20 cellular contexts compared by ENCODE assay signal in the genomic region with DNA sequence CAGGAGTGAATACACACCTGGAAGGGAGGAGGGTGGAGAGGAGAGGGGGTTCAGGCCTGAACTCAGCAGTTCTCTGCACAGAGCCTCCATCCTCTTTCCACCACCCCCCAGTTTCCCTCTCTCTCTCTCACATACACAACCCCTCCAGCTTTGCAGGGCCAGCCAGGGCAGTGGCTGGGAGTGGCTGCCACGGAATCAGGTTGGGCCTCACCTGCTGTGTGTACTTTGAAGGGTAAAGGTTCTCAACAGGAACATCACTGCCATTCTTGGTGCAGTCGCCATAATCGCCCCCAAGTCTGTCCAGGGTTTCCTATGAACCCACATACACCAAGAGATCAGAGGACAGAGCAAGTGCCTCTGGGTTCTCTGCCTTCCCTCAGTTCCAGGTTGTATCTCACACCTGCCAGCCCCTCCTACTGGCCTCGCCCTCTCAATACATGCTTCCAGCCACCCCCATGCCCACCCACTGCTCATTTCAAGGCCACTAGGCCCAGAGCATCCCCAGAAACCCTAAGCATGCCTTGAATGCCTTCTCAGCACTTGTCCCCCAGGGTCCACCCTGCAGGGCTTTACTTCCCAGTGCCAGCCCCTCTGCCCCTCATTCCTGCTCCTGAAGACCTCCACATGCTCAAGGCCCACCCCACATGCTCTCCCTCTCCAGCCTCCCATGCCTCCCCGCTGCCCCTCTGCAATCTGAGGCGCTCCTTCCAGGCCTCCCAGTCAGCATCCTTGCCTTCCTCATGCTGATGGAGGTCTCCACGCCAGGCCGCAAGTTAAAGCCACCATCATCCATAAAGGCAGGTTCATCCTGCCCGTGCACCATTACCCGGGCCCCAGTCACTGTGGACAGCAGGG. TPM values are rescaled to one million over a fixed set of nuclear protein-coding genes. Genes with fewer than 3 reads are reported as not detected.
DNase-seq lines count a peak whose midpoint lies in the region; ATAC-seq, FAIRE-seq and TF ChIP-seq lines count a peak whose summit lies in the region.
"Had no signal": no experiment of that assay in that cellular context is flagged by ENCODE, and none has a peak within 500 bp of the region (broad histone marks: within the 10 kb centered on the region; RNA-seq: fewer than 3 reads in every experiment).

No MANE protein-coding gene starts in this region.

- no TSS peak for BruUV-seq in HepG2 (replicated peaks; lab: Mats Ljungman, UMichigan)

- H3K27ac ChIP-seq in HepG2 (ENCODE audit: extremely low read length, insufficient read depth, low read length) (no peak overlapping the region), right lobe of liver (no peak overlapping the region)

- ATAC-seq in HepG2: peak; percentile 15; the same call in 2 of the 3 replicates
- no peak for ATAC-seq in right lobe of liver
- peak; percentile 32 for ATAC-seq in WTC11
- peak; percentile 28 for ATAC-seq in mucosa of descending colon
- ATAC-seq: A549 had no signal

- no peaks in the 10 kb centered on the region for H4K20me1 ChIP-seq in HepG2 (ENCODE audit: insufficient read depth, low read length)

- no peaks in the 10 kb centered on the region for H3K27me3 Mint-ChIP-seq in WTC11 (ENCODE audit: low read depth)
- H3K27me3 Mint-ChIP-seq in activated CD4-positive, alpha-beta memory T cell treated with anti-CD3 and anti-CD28 coated beads for 36 hours: no peaks in the 10 kb centered on the region
- H3K27me3 Mint-ChIP-seq in activated CD4-positive, alpha-beta T cell treated with anti-CD3 and anti-CD28 coated beads, Interleukin-2, amount 10 ng/mL, durations not matched to agents 7 days and 5 days: peaks cover 12% of the 10 kb centered on the region

- intact Hi-C loops in HepG2 (cut with micrococcal nuclease; ENCODE audit: unreplicated experiment): no loop called here
- intact Hi-C loops in right lobe of liver (cut with DNase I): no loop called here
- intact Hi-C loops in mucosa of descending colon (cut with DNase I, micrococcal nuclease): no loop called here
- intact Hi-C loops in activated CD4-positive, alpha-beta memory T cell treated with anti-CD3 and anti-CD28 coated beads for 36 hours (cut with micrococcal nuclease): no loop called here

- H3K4me3 ChIP-seq in HepG2 (replicated peaks in 1 of 3; ENCODE audit: insufficient read depth in 1 of 3, low read depth in 2 of 3, low read length in 3 of 3) (no peak overlapping the region), right lobe of liver (no peak overlapping the region), mucosa of descending colon (no peak overlapping the region)
- H3K4me3 ChIP-seq: A549 had no signal

- POLR2A ChIA-PET in HepG2 (lab: Yijun Ruan, JAX) (interaction anchor here (1.0 to 2.2 kb wide), 6 partner anchors 9 to 29 kb away, joined by 3 to 17 read pairs (median 6); a partner anchor contains a TSS), WTC11 (lab: Charles Lee) (interaction anchor here (1.0 to 2.2 kb wide), 4 partner anchors 13 to 116 kb away, joined by 7 to 14 read pairs (median 8); a partner anchor contains a TSS)
- POLR2A ChIA-PET in activated CD4-positive, alpha-beta memory T cell treated with anti-CD3 and anti-CD28 coated beads for 36 hours (lab: Charles Lee): no interaction called here
- POLR2A ChIA-PET in activated CD4-positive, alpha-beta T cell treated with anti-CD3 and anti-CD28 coated beads, Interleukin-2, amount 10 ng/mL, durations not matched to agents 7 days and 5 days (lab: Charles Lee): no interaction called here

- in situ Hi-C loops in HepG2 (cut with HindIII; ENCODE audit: extremely low pct_ligation_motif_present, low pct_unique_long_range_greater_than_20kb): no loop called here

- no peak for TF ChIP-seq RAD21 in HepG2 (CRISPR knock-in tag; IDR thresholded peaks at IDR 0.05)

- H2AFZ ChIP-seq in HepG2 (ENCODE audit: low read length): no peak overlapping the region

- peaks cover 49% of the 10 kb centered on the region for H3K4me1 ChIP-seq in HepG2 (ENCODE audit: insufficient read depth, low read length)
- peaks cover 0 to 20% (median 5%) of the 10 kb centered on the region in 4 donors for H3K4me1 ChIP-seq in right lobe of liver
- H3K4me1 ChIP-seq in mucosa of descending colon (ENCODE audit: low read depth): no peaks in the 10 kb centered on the region
- H3K4me1 ChIP-seq: A549 had no signal

- H3K27me3 ChIP-seq in HepG2 (ENCODE audit: control insufficient read depth in 1 of 2, insufficient read depth in 2 of 2, low read length in 2 of 2): no peaks in the 10 kb centered on the region
- H3K27me3 ChIP-seq in right lobe of liver: no peaks in the 10 kb centered on the region

- WGBS in HepG2 (ENCODE audit: low lambda C conversion rate): 91% methylated on average over 8 of the region's 10 CpGs
- WGBS in right lobe of liver (ENCODE audit: insufficient coverage, low coverage, low lambda C conversion rate, missing lambda C conversion rate): 88% methylated on average over 7 of the region's 10 CpGs

- H3K9me3 Mint-ChIP-seq in WTC11: no peaks in the 10 kb centered on the region
- no peaks in the 10 kb centered on the region for H3K9me3 Mint-ChIP-seq in activated CD4-positive, alpha-beta memory T cell treated with anti-CD3 and anti-CD28 coated beads for 36 hours
- H3K9me3 Mint-ChIP-seq in activated CD4-positive, alpha-beta T cell treated with anti-CD3 and anti-CD28 coated beads, Interleukin-2, amount 10 ng/mL, durations not matched to agents 7 days and 5 days: no peaks in the 10 kb centered on the region

- H3K27ac Mint-ChIP-seq in WTC11: peak overlapping the region; percentile 78
- H3K27ac Mint-ChIP-seq in activated CD4-positive, alpha-beta memory T cell treated with anti-CD3 and anti-CD28 coated beads for 36 hours: no peak overlapping the region
- H3K27ac Mint-ChIP-seq in activated CD4-positive, alpha-beta T cell treated with anti-CD3 and anti-CD28 coated beads, Interleukin-2, amount 10 ng/mL, durations not matched to agents 7 days and 5 days: no peak overlapping the region

- H3K36me3 Mint-ChIP-seq in WTC11: peaks cover 42% of the 10 kb centered on the region
- no peaks in the 10 kb centered on the region for H3K36me3 Mint-ChIP-seq in activated CD4-positive, alpha-beta memory T cell treated with anti-CD3 and anti-CD28 coated beads for 36 hours
- H3K36me3 Mint-ChIP-seq in activated CD4-positive, alpha-beta T cell treated with anti-CD3 and anti-CD28 coated beads, Interleukin-2, amount 10 ng/mL, durations not matched to agents 7 days and 5 days (ENCODE audit: low read depth): no peaks in the 10 kb centered on the region
- H3K36me3 Mint-ChIP-seq: CD4-positive, CD25-positive, alpha-beta regulatory T cell had no signal

- H3K9ac ChIP-seq in HepG2 (ENCODE audit: insufficient read depth, low read depth, low read length): no peak overlapping the region

- TF ChIP-seq POLR2A in HepG2 (IDR thresholded peaks at IDR 0.05; ENCODE audit: insufficient read depth in 1 of 2, low read depth in 2 of 2, low read length in 2 of 2) (no peak), right lobe of liver (IDR thresholded peaks at IDR 0.05) (no peak)

- H3K79me2 ChIP-seq in HepG2 (ENCODE audit: insufficient read depth, low read length): no peaks in the 10 kb centered on the region

- H3K4me2 ChIP-seq in HepG2 (ENCODE audit: low read depth, low read length): no peak overlapping the region
- H3K4me2 ChIP-seq: A549 had no signal

- H3K4me1 Mint-ChIP-seq in WTC11: peaks cover 25% of the 10 kb centered on the region
- no peaks in the 10 kb centered on the region for H3K4me1 Mint-ChIP-seq in activated CD4-positive, alpha-beta memory T cell treated with anti-CD3 and anti-CD28 coated beads for 36 hours (ENCODE audit: low read depth)
- peaks cover 3% of the 10 kb centered on the region for H3K4me1 Mint-ChIP-seq in activated CD4-positive, alpha-beta T cell treated with anti-CD3 and anti-CD28 coated beads, Interleukin-2, amount 10 ng/mL, durations not matched to agents 7 days and 5 days

- no peaks in the 10 kb centered on the region for H3K36me3 ChIP-seq in HepG2 (replicated peaks in 1 of 2; ENCODE audit: control insufficient read depth in 1 of 2, insufficient read depth in 2 of 2, low read length in 2 of 2)
- H3K36me3 ChIP-seq in right lobe of liver: no peaks in the 10 kb centered on the region
- no peaks in the 10 kb centered on the region for H3K36me3 ChIP-seq in mucosa of descending colon (ENCODE audit: low read depth)

- TF ChIP-seq CTCF in HepG2 (CRISPR knock-in tag; IDR thresholded peaks at IDR 0.05): no peak
- no peak for TF ChIP-seq CTCF in right lobe of liver (IDR thresholded peaks at IDR 0.05)
- TF ChIP-seq CTCF in WTC11 (IDR thresholded peaks at IDR 0.05): no peak
- no peak for TF ChIP-seq CTCF in mucosa of descending colon (IDR thresholded peaks at IDR 0.05)

- H3K9me3 ChIP-seq in HepG2 (ENCODE audit: low read length) (no peaks in the 10 kb centered on the region), right lobe of liver (no peaks in the 10 kb centered on the region), mucosa of descending colon (no peaks in the 10 kb centered on the region)
- H3K9me3 ChIP-seq: A549, Caco-2 had no signal

- no peak for FAIRE-seq in HepG2 (lab: Jason Lieb, UNC)
- FAIRE-seq: A549, GM19239 had no signal

- no peak overlapping the region for H3K4me3 Mint-ChIP-seq in WTC11
- no peak overlapping the region for H3K4me3 Mint-ChIP-seq in activated CD4-positive, alpha-beta memory T cell treated with anti-CD3 and anti-CD28 coated beads for 36 hours
- no peak overlapping the region for H3K4me3 Mint-ChIP-seq in activated CD4-positive, alpha-beta T cell treated with anti-CD3 and anti-CD28 coated beads, Interleukin-2, amount 10 ng/mL, durations not matched to agents 7 days and 5 days
- H3K4me3 Mint-ChIP-seq: CD4-positive, CD25-positive, alpha-beta regulatory T cell had no signal

- TF ChIP-seq EP300 in HepG2 (IDR thresholded peaks at IDR 0.05; ENCODE audit: low read depth in 2 of 2, low read length in 2 of 2) (no peak), HepG2 (CRISPR knock-in tag; IDR thresholded peaks at IDR 0.05; ENCODE audit: borderline replicate concordance) (no peak)

- CTCF ChIA-PET in HepG2 (lab: Yijun Ruan, JAX; ENCODE audit: low intra/inter-chr PET ratio, low total read pairs) (no interaction called here), WTC11 (lab: Charles Lee) (interaction anchor here (0.6 to 5.6 kb wide), 29 partner anchors 9 to 268 kb away, joined by 3 to 68 read pairs (median 5); a partner anchor contains a TSS)
- CTCF ChIA-PET in activated CD4-positive, alpha-beta memory T cell treated with anti-CD3 and anti-CD28 coated beads for 36 hours (lab: Charles Lee): no interaction called here
- CTCF ChIA-PET in activated CD4-positive, alpha-beta T cell treated with anti-CD3 and anti-CD28 coated beads, Interleukin-2, amount 10 ng/mL, durations not matched to agents 7 days and 5 days (lab: Charles Lee): interaction anchor here (2.0 to 2.3 kb wide), 3 partner anchors 9 to 15 kb away, joined by 7 to 9 read pairs (median 7); no protein-coding TSS in a partner anchor

- no peak for DNase-seq in HepG2 (ENCODE audit: low spot score)
- DNase-seq in right lobe of liver: no peak
- DNase-seq in WTC11 (ENCODE audit: low spot score): no peak
- DNase-seq in mucosa of descending colon: peak in 1 of 3 donors; percentile 41
- DNase-seq in activated CD4-positive, alpha-beta memory T cell treated with anti-CD3 and anti-CD28 coated beads for 36 hours: no peak
- DNase-seq in activated CD4-positive, alpha-beta T cell treated with anti-CD3 and anti-CD28 coated beads for 4 hours: no peak
- no peak for DNase-seq in activated CD4-positive, alpha-beta T cell treated with anti-CD3 and anti-CD28 coated beads, Interleukin-2, amount 10 ng/mL, durations not matched to agents 7 days and 5 days
- DNase-seq in LoVo (ENCODE audit: low spot score): no peak
- DNase-seq: CD4-positive, CD25-positive, alpha-beta regulatory T cell; EL; KG1; NCI-H1048; NCI-H1436 treated with DMSO at 0.1 percent for 48 hours; NCI-H2081; NCI-H748 treated with DMSO at 0.1 percent for 48 hours; RPMI8226 had no signal

RNA-seq across cellular contexts. Expression of a gene that starts 12.9 kb away (rescaled TPM):
- total RNA-seq in HepG2 (2016; rRNA removed; fragmentation: Illumina TruSeq; extraction: Trizol): 21.9 and 41.5 TPM in 2 replicates
- 16.3 and 18.0 TPM in 2 replicates for total RNA-seq in HepG2 (2016; cell fraction: cytosol; rRNA removed; fragmentation: Illumina TruSeq; extraction: Trizol; ENCODE audit: low read depth)
- 28.8 and 36.5 TPM in 2 replicates for total RNA-seq in HepG2 (2016; cell fraction: insoluble cytoplasmic fraction; rRNA removed; fragmentation: Illumina TruSeq; extraction: Trizol)
- 19.8 and 22.3 TPM in 2 replicates for total RNA-seq in HepG2 (2016; cell fraction: membrane; rRNA removed; fragmentation: Illumina TruSeq; extraction: Trizol)
- 36.8 and 40.7 TPM in 2 replicates for total RNA-seq in HepG2 (2016; cell fraction: nucleus; rRNA removed; fragmentation: Illumina TruSeq; extraction: Trizol)
- polyA plus RNA-seq in HepG2 (2011; rRNA removed): 41.4 and 61.2 TPM in 2 replicates
- polyA plus RNA-seq in HepG2 (2011; cell fraction: cytosol; rRNA removed): 53.0 and 53.4 TPM in 2 replicates
- 67.2 and 67.4 TPM in 2 replicates for polyA plus RNA-seq in HepG2 (2011; cell fraction: nucleus; rRNA removed)
- 40.9 and 56.2 TPM in 2 replicates for polyA plus RNA-seq in HepG2 (2012)
- 5.2 and 6.8 TPM in 2 replicates for polyA plus RNA-seq in HepG2 (2016; cell fraction: cytosol; fragmentation: Illumina TruSeq; extraction: Trizol; ENCODE audit: low read depth)
- 31.8 and 38.4 TPM in 2 replicates for polyA plus RNA-seq in HepG2 (2016; cell fraction: insoluble cytoplasmic fraction; fragmentation: Illumina TruSeq; extraction: Trizol; ENCODE audit: low read depth)
- polyA plus RNA-seq in HepG2 (2016; cell fraction: membrane; fragmentation: Illumina TruSeq; extraction: Trizol; ENCODE audit: low read depth): 14.3 and 15.5 TPM in 2 replicates
- 75.7 and 99.5 TPM in 2 replicates for polyA plus RNA-seq in HepG2 (2016; cell fraction: nucleus; fragmentation: Illumina TruSeq; extraction: Trizol; ENCODE audit: insufficient read depth, low read depth)
- 88.8 and 131 TPM in 2 replicates for polyA minus RNA-seq in HepG2 (2011; rRNA and poly(A)+ RNA removed; ENCODE audit: low replicate concordance)
- 52.9 and 68.3 TPM in 2 replicates for polyA minus RNA-seq in HepG2 (2011; cell fraction: cytosol; rRNA and poly(A)+ RNA removed)
- 54.3 and 80.4 TPM in 2 replicates for polyA minus RNA-seq in HepG2 (2011; cell fraction: nucleus; rRNA and poly(A)+ RNA removed)
- 100 to 1,000 TPM in 4 of 6 experiments, 10 to 100 TPM in 2; 70.6 to 199 (median 117) TPM for total RNA-seq in right lobe of liver
- total RNA-seq in WTC11 (2021): 32.3 to 44.1 TPM (median 32.4 TPM) in 3 replicates
- 100 to 1,000 TPM; 166 to 237 (median 211) TPM for total RNA-seq in mucosa of descending colon
- total RNA-seq in activated CD4-positive, alpha-beta memory T cell treated with anti-CD3 and anti-CD28 coated beads for 36 hours: 10 to 100 TPM; 47.5 to 49.6 TPM
- 10 to 100 TPM; 59.3 to 64.4 TPM for total RNA-seq in activated CD4-positive, alpha-beta T cell treated with anti-CD3 and anti-CD28 coated beads, Interleukin-2, amount 10 ng/mL, durations not matched to agents 7 days and 5 days

RNA-seq across cellular contexts. Expression of a gene that starts 20.6 kb away (rescaled TPM):
- total RNA-seq in HepG2 (2016; rRNA removed; fragmentation: Illumina TruSeq; extraction: Trizol) (0.63 and 1.5 TPM in 2 replicates), right lobe of liver (1 to 10 TPM; 2.1 to 9.5 (median 6.0) TPM), WTC11 (2021) (97.6 to 108 TPM (median 100 TPM) in 3 replicates), mucosa of descending colon (100 to 1,000 TPM; 130 to 402 (median 386) TPM)
- 0.71 and 1.2 TPM in 2 replicates for total RNA-seq in HepG2 (2016; cell fraction: cytosol; rRNA removed; fragmentation: Illumina TruSeq; extraction: Trizol; ENCODE audit: low read depth)
- 0.71 and 1.6 TPM in 2 replicates for total RNA-seq in HepG2 (2016; cell fraction: insoluble cytoplasmic fraction; rRNA removed; fragmentation: Illumina TruSeq; extraction: Trizol)
- total RNA-seq in HepG2 (2016; cell fraction: membrane; rRNA removed; fragmentation: Illumina TruSeq; extraction: Trizol): 0.72 and 0.87 TPM in 2 replicates
- total RNA-seq in HepG2 (2016; cell fraction: nucleus; rRNA removed; fragmentation: Illumina TruSeq; extraction: Trizol): 1.8 and 5.0 TPM in 2 replicates
- 14.6 and 32.8 TPM in 2 replicates for polyA plus RNA-seq in HepG2 (2011; rRNA removed)
- 6.1 and 12.5 TPM in 2 replicates for polyA plus RNA-seq in HepG2 (2011; cell fraction: cytosol; rRNA removed)
- 24.9 and 39.4 TPM in 2 replicates for polyA plus RNA-seq in HepG2 (2011; cell fraction: nucleus; rRNA removed)
- 17.5 and 19.3 TPM in 2 replicates for polyA plus RNA-seq in HepG2 (2012)
- 0.22 and 0.41 TPM in 2 replicates for polyA plus RNA-seq in HepG2 (2016; cell fraction: cytosol; fragmentation: Illumina TruSeq; extraction: Trizol; ENCODE audit: low read depth)
- 1.0 and 1.6 TPM in 2 replicates for polyA plus RNA-seq in HepG2 (2016; cell fraction: insoluble cytoplasmic fraction; fragmentation: Illumina TruSeq; extraction: Trizol; ENCODE audit: low read depth)
- 0.66 and 1.1 TPM in 2 replicates for polyA plus RNA-seq in HepG2 (2016; cell fraction: membrane; fragmentation: Illumina TruSeq; extraction: Trizol; ENCODE audit: low read depth)
- polyA plus RNA-seq in HepG2 (2016; cell fraction: nucleus; fragmentation: Illumina TruSeq; extraction: Trizol; ENCODE audit: insufficient read depth, low read depth): 4.0 and 5.1 TPM in 2 replicates
- polyA minus RNA-seq in HepG2 (2011; rRNA and poly(A)+ RNA removed; ENCODE audit: low replicate concordance): 9.5 and 30.0 TPM in 2 replicates
- polyA minus RNA-seq in HepG2 (2011; cell fraction: cytosol; rRNA and poly(A)+ RNA removed): 5.9 and 14.3 TPM in 2 replicates
- 10.9 and 24.2 TPM in 2 replicates for polyA minus RNA-seq in HepG2 (2011; cell fraction: nucleus; rRNA and poly(A)+ RNA removed)
- under 1 TPM; 0.17 to 0.26 TPM for total RNA-seq in activated CD4-positive, alpha-beta memory T cell treated with anti-CD3 and anti-CD28 coated beads for 36 hours
- total RNA-seq in activated CD4-positive, alpha-beta T cell treated with anti-CD3 and anti-CD28 coated beads, Interleukin-2, amount 10 ng/mL, durations not matched to agents 7 days and 5 days: under 1 TPM; 0.54 to 0.67 TPM

RNA-seq across cellular contexts. Expression of a gene that starts 29.2 kb away (rescaled TPM):
- 12.1 and 34.8 TPM in 2 replicates for total RNA-seq in HepG2 (2016; rRNA removed; fragmentation: Illumina TruSeq; extraction: Trizol)
- total RNA-seq in HepG2 (2016; cell fraction: cytosol; rRNA removed; fragmentation: Illumina TruSeq; extraction: Trizol; ENCODE audit: low read depth): 24.4 and 24.5 TPM in 2 replicates
- total RNA-seq in HepG2 (2016; cell fraction: insoluble cytoplasmic fraction; rRNA removed; fragmentation: Illumina TruSeq; extraction: Trizol): 11.6 and 40.0 TPM in 2 replicates
- 34.7 and 35.3 TPM in 2 replicates for total RNA-seq in HepG2 (2016; cell fraction: membrane; rRNA removed; fragmentation: Illumina TruSeq; extraction: Trizol)
- total RNA-seq in HepG2 (2016; cell fraction: nucleus; rRNA removed; fragmentation: Illumina TruSeq; extraction: Trizol): 39.7 and 43.6 TPM in 2 replicates
- 31.4 and 39.0 TPM in 2 replicates for polyA plus RNA-seq in HepG2 (2011; rRNA removed)
- polyA plus RNA-seq in HepG2 (2011; cell fraction: cytosol; rRNA removed): 23.7 and 29.3 TPM in 2 replicates
- 82.9 and 92.1 TPM in 2 replicates for polyA plus RNA-seq in HepG2 (2011; cell fraction: nucleus; rRNA removed)
- 25.8 and 37.8 TPM in 2 replicates for polyA plus RNA-seq in HepG2 (2012)
- polyA plus RNA-seq in HepG2 (2016; cell fraction: cytosol; fragmentation: Illumina TruSeq; extraction: Trizol; ENCODE audit: low read depth): 19.3 and 21.0 TPM in 2 replicates
- polyA plus RNA-seq in HepG2 (2016; cell fraction: insoluble cytoplasmic fraction; fragmentation: Illumina TruSeq; extraction: Trizol; ENCODE audit: low read depth): 16.0 and 16.4 TPM in 2 replicates
- 27.4 and 28.3 TPM in 2 replicates for polyA plus RNA-seq in HepG2 (2016; cell fraction: membrane; fragmentation: Illumina TruSeq; extraction: Trizol; ENCODE audit: low read depth)
- polyA plus RNA-seq in HepG2 (2016; cell fraction: nucleus; fragmentation: Illumina TruSeq; extraction: Trizol; ENCODE audit: insufficient read depth, low read depth): 117 and 123 TPM in 2 replicates
- 16.2 and 29.7 TPM in 2 replicates for polyA minus RNA-seq in HepG2 (2011; rRNA and poly(A)+ RNA removed; ENCODE audit: low replicate concordance)
- 11.5 and 14.0 TPM in 2 replicates for polyA minus RNA-seq in HepG2 (2011; cell fraction: cytosol; rRNA and poly(A)+ RNA removed)
- 22.4 and 34.2 TPM in 2 replicates for polyA minus RNA-seq in HepG2 (2011; cell fraction: nucleus; rRNA and poly(A)+ RNA removed)
- 100 to 1,000 TPM in 3 of 6 experiments, 10 to 100 TPM in 3; 83.8 to 235 (median 103) TPM for total RNA-seq in right lobe of liver
- 4.0 to 6.1 TPM (median 4.5 TPM) in 3 replicates for total RNA-seq in WTC11 (2021)
- total RNA-seq in mucosa of descending colon: 100 to 1,000 TPM; 114 to 142 (median 135) TPM
- total RNA-seq in activated CD4-positive, alpha-beta memory T cell treated with anti-CD3 and anti-CD28 coated beads for 36 hours: 1 to 10 TPM; 1.5 to 1.9 TPM
- not detected for total RNA-seq in activated CD4-positive, alpha-beta T cell treated with anti-CD3 and anti-CD28 coated beads, Interleukin-2, amount 10 ng/mL, durations not matched to agents 7 days and 5 days
- total RNA-seq: CD4-positive, CD25-positive, alpha-beta regulatory T cell had no signal

RNA-seq across cellular contexts. Expression of a gene that starts 44.3 kb away (rescaled TPM):
- total RNA-seq in HepG2 (2016; rRNA removed; fragmentation: Illumina TruSeq; extraction: Trizol): 13.1 and 18.9 TPM in 2 replicates
- total RNA-seq in HepG2 (2016; cell fraction: cytosol; rRNA removed; fragmentation: Illumina TruSeq; extraction: Trizol; ENCODE audit: low read depth): 11.1 and 14.7 TPM in 2 replicates
- 15.0 and 16.9 TPM in 2 replicates for total RNA-seq in HepG2 (2016; cell fraction: insoluble cytoplasmic fraction; rRNA removed; fragmentation: Illumina TruSeq; extraction: Trizol)
- 23.7 TPM in 2 replicates for total RNA-seq in HepG2 (2016; cell fraction: membrane; rRNA removed; fragmentation: Illumina TruSeq; extraction: Trizol)
- 15.6 and 19.7 TPM in 2 replicates for total RNA-seq in HepG2 (2016; cell fraction: nucleus; rRNA removed; fragmentation: Illumina TruSeq; extraction: Trizol)
- 17.0 and 26.8 TPM in 2 replicates for polyA plus RNA-seq in HepG2 (2011; rRNA removed)
- polyA plus RNA-seq in HepG2 (2011; cell fraction: cytosol; rRNA removed): 12.8 and 29.8 TPM in 2 replicates
- 20.1 and 50.9 TPM in 2 replicates for polyA plus RNA-seq in HepG2 (2011; cell fraction: nucleus; rRNA removed)
- polyA plus RNA-seq in HepG2 (2012): 16.4 and 22.2 TPM in 2 replicates
- 16.0 and 16.1 TPM in 2 replicates for polyA plus RNA-seq in HepG2 (2016; cell fraction: cytosol; fragmentation: Illumina TruSeq; extraction: Trizol; ENCODE audit: low read depth)
- polyA plus RNA-seq in HepG2 (2016; cell fraction: insoluble cytoplasmic fraction; fragmentation: Illumina TruSeq; extraction: Trizol; ENCODE audit: low read depth): 15.2 and 21.6 TPM in 2 replicates
- polyA plus RNA-seq in HepG2 (2016; cell fraction: membrane; fragmentation: Illumina TruSeq; extraction: Trizol; ENCODE audit: low read depth): 20.3 and 26.3 TPM in 2 replicates
- 28.0 and 30.9 TPM in 2 replicates for polyA plus RNA-seq in HepG2 (2016; cell fraction: nucleus; fragmentation: Illumina TruSeq; extraction: Trizol; ENCODE audit: insufficient read depth, low read depth)
- 0.70 and 23.3 TPM in 2 replicates for polyA minus RNA-seq in HepG2 (2011; rRNA and poly(A)+ RNA removed; ENCODE audit: low replicate concordance)
- polyA minus RNA-seq in HepG2 (2011; cell fraction: cytosol; rRNA and poly(A)+ RNA removed): 8.8 and 12.8 TPM in 2 replicates
- polyA minus RNA-seq in HepG2 (2011; cell fraction: nucleus; rRNA and poly(A)+ RNA removed): 13.3 and 16.5 TPM in 2 replicates
- total RNA-seq in right lobe of liver: 1 to 10 TPM; 2.3 to 5.5 (median 3.3) TPM
- 36.8 to 46.4 TPM (median 38.4 TPM) in 3 replicates for total RNA-seq in WTC11 (2021)
- 100 to 1,000 TPM in 2 of 3 donors, 10 to 100 TPM in 1; 90.4 to 190 (median 128) TPM for total RNA-seq in mucosa of descending colon
- total RNA-seq in activated CD4-positive, alpha-beta memory T cell treated with anti-CD3 and anti-CD28 coated beads for 36 hours: not detected
- total RNA-seq in activated CD4-positive, alpha-beta T cell treated with anti-CD3 and anti-CD28 coated beads, Interleukin-2, amount 10 ng/mL, durations not matched to agents 7 days and 5 days: not detected
- total RNA-seq: CD4-positive, CD25-positive, alpha-beta regulatory T cell; NCI-H460 had no signal

Comparison
In these comparisons a context has a peak if more than half of its experiments do, and no peak if none do; other contexts are left out.
1. ATAC-seq: peak in HepG2 (single experiment), WTC11 (single experiment) and mucosa of descending colon (single experiment); none in right lobe of liver (0 of 4).
2. CTCF ChIA-PET loops: an anchor here in WTC11 (0.6 to 5.6 kb wide) and activated CD4-positive, alpha-beta T cell treated with anti-CD3 and anti-CD28 coated beads, Interleukin-2, amount 10 ng/mL, durations not matched to agents 7 days and 5 days (2.0 to 2.3 kb wide); none called in HepG2 and activated CD4-positive, alpha-beta memory T cell treated with anti-CD3 and anti-CD28 coated beads for 36 hours.
3. POLR2A ChIA-PET loops: an anchor here in HepG2 (1.0 to 2.2 kb wide) and WTC11 (1.0 to 2.2 kb wide); none called in activated CD4-positive, alpha-beta memory T cell treated with anti-CD3 and anti-CD28 coated beads for 36 hours and activated CD4-positive, alpha-beta T cell treated with anti-CD3 and anti-CD28 coated beads, Interleukin-2, amount 10 ng/mL, durations not matched to agents 7 days and 5 days.